8 cellular contexts compared by ENCODE assay signal in the genomic region with DNA sequence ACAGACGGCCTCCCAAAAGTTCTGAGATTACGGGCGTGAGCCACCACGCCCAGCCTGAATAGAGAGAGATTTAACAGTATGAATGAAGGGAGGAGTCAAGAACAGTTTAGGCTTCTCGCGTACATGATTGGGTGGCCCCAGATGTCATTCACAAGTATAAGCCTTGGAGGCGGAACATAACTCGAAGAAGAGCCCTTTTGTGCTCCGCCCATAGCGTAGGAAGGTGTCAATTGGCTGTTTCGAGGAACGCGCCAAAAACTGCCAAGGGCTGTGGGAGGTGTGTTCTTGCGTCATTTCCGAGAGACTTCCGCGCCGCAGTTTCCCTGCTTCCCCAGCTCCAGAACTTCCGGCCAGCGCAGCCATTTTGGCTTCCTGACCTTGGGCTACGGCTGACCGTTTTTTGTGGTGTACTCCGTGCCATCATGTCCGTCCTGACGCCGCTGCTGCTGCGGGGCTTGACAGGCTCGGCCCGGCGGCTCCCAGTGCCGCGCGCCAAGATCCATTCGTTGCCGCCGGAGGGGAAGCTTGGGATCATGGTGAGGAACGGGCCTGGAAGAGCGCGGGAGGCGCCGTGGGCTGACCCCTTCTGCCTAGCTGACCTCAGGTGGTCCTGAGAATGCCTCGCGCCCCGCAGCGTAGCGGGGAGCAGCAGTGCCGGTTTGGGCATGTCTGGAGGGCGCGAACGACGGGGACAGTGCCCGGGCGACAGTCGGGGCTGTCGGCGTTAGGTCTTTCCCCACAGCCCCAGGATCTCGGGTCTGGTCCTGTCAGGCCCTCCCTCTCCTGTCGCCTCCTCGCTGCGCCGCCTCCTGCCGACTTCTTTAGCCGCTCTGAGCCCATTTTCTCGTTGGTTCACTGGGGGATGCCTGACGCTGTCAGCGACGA. TPM values are rescaled to one million over a fixed set of nuclear protein-coding genes. Genes with fewer than 3 reads are reported as not detected.
DNase-seq lines count a peak whose midpoint lies in the region; ATAC-seq, FAIRE-seq and TF ChIP-seq lines count a peak whose summit lies in the region.

A gene with protein sequence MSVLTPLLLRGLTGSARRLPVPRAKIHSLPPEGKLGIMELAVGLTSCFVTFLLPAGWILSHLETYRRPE (plus strand): TSS at position 362 of the 885 bp plus-strand sequence. CDS start 61 bp downstream, at position 423.

- peak; percentile 97 for ATAC-seq in HG03460 (IDR thresholded peaks at IDR 0.05; ENCODE audit: unreplicated experiment)

- POLR2A ChIA-PET in BJ (lab: Charles Lee): interaction anchor here (0.5 to 0.6 kb wide), 2 partner anchors 136 to 150 kb away, joined by 5 to 6 read pairs; no protein-coding TSS in a partner anchor

- peak; percentile 39 for TF ChIP-seq CTCF in BJ (IDR thresholded peaks at IDR 0.05; ENCODE audit: insufficient read depth, low read depth, low read length)

- peaks cover 7% of the 10 kb centered on the region for H3K36me3 ChIP-seq in BJ (ENCODE audit: control insufficient read depth, insufficient read depth, low read length)

- H3K4me3 ChIP-seq in BJ (ENCODE audit: low read depth, low read length): peak within 1 kb of the TSS; percentile 100

- CTCF ChIA-PET in BJ (lab: Yijun Ruan, JAX): interaction anchor here (0.8 to 1.5 kb wide), 6 partner anchors 13 to 178 kb away, joined by 3 to 6 read pairs (median 3); no protein-coding TSS in a partner anchor

- peak; percentile 61 for FAIRE-seq in colon (lab: Jason Lieb, UNC)

- H3K27me3 ChIP-seq in BJ (ENCODE audit: control insufficient read depth, insufficient read depth, low read length): no peaks in the 10 kb centered on the region

- peak; percentile 99 for DNase-seq in BJ (ENCODE audit: low read depth)
- peak; percentile 96 for DNase-seq in GM19240 (ENCODE audit: insufficient read length, low spot score)
- peak; percentile 100 for DNase-seq in NCI-H526 (lab: John Stamatoyannopoulos, UW)
- peak; percentile 97 for DNase-seq in activated CD4-positive, alpha-beta T cell treated with anti-CD3 and anti-CD28 coated beads for 48 hours
- DNase-seq in kidney glomerular epithelial cell (lab: John Stamatoyannopoulos, UW): peak; percentile 100
- peak; percentile 78 to 82 for DNase-seq in stimulated activated CD4-positive, alpha-beta T cell treated with anti-CD3 and anti-CD28 coated beads, Interleukin-1b, Interleukin-23, amount 100 ng/mL, for 1 hour (ENCODE audit: low read depth in 2 of 2)

RNA-seq across cellular contexts. Expression of the gene that starts here (rescaled TPM):
- polyA plus RNA-seq in BJ (2011; rRNA removed): 359 and 527 TPM in 2 replicates
- 202 and 270 TPM in 2 replicates for polyA minus RNA-seq in BJ (2011; rRNA and poly(A)+ RNA removed)

Comparison
In these comparisons a context has a peak if more than half of its experiments do, and no peak if none do; other contexts are left out.
1. Peak in every context shown above with its lines: DNase-seq, ATAC-seq and H3K4me3 ChIP-seq.